In the genomic region with DNA sequence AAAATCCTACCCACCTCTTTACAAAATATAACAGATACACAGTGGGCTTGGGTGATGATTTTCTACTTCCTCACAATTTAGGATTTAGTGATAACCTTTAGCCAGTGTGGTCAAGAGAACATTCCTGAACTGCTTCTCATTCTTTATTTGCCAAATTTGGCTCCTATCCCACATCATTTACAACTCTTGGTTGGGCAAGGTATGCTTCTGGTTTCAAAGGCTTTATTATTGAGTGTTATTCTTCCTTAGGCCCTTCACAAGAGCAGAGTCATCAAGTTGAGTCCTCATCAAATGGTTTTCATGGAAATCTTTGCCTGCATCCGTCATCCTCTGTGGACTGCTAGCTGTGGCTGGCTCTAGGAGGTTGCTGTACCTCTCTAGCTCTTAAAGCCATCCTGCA, we compare ENCODE assay signal across 22 cellular contexts.
DNase-seq lines count a peak whose midpoint lies in the region; ATAC-seq and TF ChIP-seq lines count a peak whose summit lies in the region.
"Had no signal": no experiment of that assay in that cellular context is flagged by ENCODE, and none has a peak within 500 bp of the region (broad histone marks: within the 10 kb centered on the region; RNA-seq: fewer than 3 reads in every experiment).

No MANE protein-coding gene starts in this region.

- in situ Hi-C loops in brain microvascular endothelial cell (cut with HindIII; ENCODE audit: low pct_ligation_motif_present, low sequenced_read_pairs) = no loop called here

- no peak overlapping the region for H3K4me3 Mint-ChIP-seq in CD4-positive, alpha-beta T cell
- H3K4me3 Mint-ChIP-seq: activated B cell treated with CpG ODN at 0.5 μM for 24 hours; activated naive CD8-positive, alpha-beta T cell; activated T-cell treated with anti-CD3 and anti-CD28 coated beads, Interleukin-2, amount 50 U/mL, for 72 hours had no signal

- no peak overlapping the region for H3K27ac ChIP-seq in CD4-positive, alpha-beta T cell (ENCODE audit: low read depth, low read length)
- H3K27ac ChIP-seq in brain microvascular endothelial cell = no peak overlapping the region
- H3K27ac ChIP-seq: HL-60, KMS-11, right atrium auricular region, SJCRH30, tibial nerve had no signal

- intact Hi-C loops in CD4-positive, alpha-beta T cell (cut with DNase I, micrococcal nuclease) = no loop called here

- no peaks in the 10 kb centered on the region for H3K9me3 ChIP-seq in CD4-positive, alpha-beta T cell (ENCODE audit: control insufficient read depth, low read length)
- H3K9me3 ChIP-seq: mucosa of descending colon, right atrium auricular region, SJCRH30, tibial nerve had no signal

- no peak overlapping the region for H3K4me3 ChIP-seq in fibroblast of villous mesenchyme (ENCODE audit: low read depth, low read length)
- H3K4me3 ChIP-seq in brain microvascular endothelial cell (ENCODE audit: low read depth, low read length) = no peak overlapping the region
- H3K4me3 ChIP-seq: mucosa of descending colon, right atrium auricular region, SJCRH30, tibial nerve had no signal

- H3K27ac Mint-ChIP-seq in CD4-positive, alpha-beta T cell = no peak overlapping the region
- H3K27ac Mint-ChIP-seq: activated B cell treated with CpG ODN at 0.5 μM for 24 hours; activated naive CD8-positive, alpha-beta T cell; activated T-cell treated with anti-CD3 and anti-CD28 coated beads, Interleukin-2, amount 50 U/mL, for 72 hours had no signal

- peaks cover 2% of the 10 kb centered on the region for H3K9me3 Mint-ChIP-seq in CD4-positive, alpha-beta T cell
- H3K9me3 Mint-ChIP-seq: activated B cell treated with CpG ODN at 0.5 μM for 24 hours had no signal

- TF ChIP-seq CTCF in fibroblast of villous mesenchyme (IDR thresholded peaks at IDR 0.05; ENCODE audit: insufficient read depth, low read depth, low read length) (no peak), brain microvascular endothelial cell (IDR thresholded peaks at IDR 0.05; ENCODE audit: low read depth, low read length, missing control alignments) (no peak)
- TF ChIP-seq CTCF in CD4-positive, alpha-beta T cell (IDR thresholded peaks at IDR 0.05) = no peak

- no peaks in the 10 kb centered on the region for H3K27me3 ChIP-seq in CD4-positive, alpha-beta T cell (ENCODE audit: control insufficient read depth, insufficient read depth, low read length)
- H3K27me3 ChIP-seq in brain microvascular endothelial cell (replicated peaks) = no peaks in the 10 kb centered on the region
- H3K27me3 ChIP-seq: right atrium auricular region, SJCRH30, tibial nerve had no signal

- no peaks in the 10 kb centered on the region for H3K4me1 Mint-ChIP-seq in CD4-positive, alpha-beta T cell (ENCODE audit: low read depth)
- H3K4me1 Mint-ChIP-seq: activated B cell treated with CpG ODN at 0.5 μM for 24 hours had no signal

- H3K36me3 Mint-ChIP-seq in CD4-positive, alpha-beta T cell (ENCODE audit: low read depth) = no peaks in the 10 kb centered on the region
- H3K36me3 Mint-ChIP-seq: activated naive CD8-positive, alpha-beta T cell had no signal

- POLR2A ChIA-PET in CD4-positive, alpha-beta T cell (lab: Charles Lee) = no interaction called here

- H3K36me3 ChIP-seq in brain microvascular endothelial cell (replicated peaks) = no peaks in the 10 kb centered on the region
- H3K36me3 ChIP-seq: right atrium auricular region, SJCRH30, tibial nerve had no signal

- no peak for ATAC-seq in CD4-positive, alpha-beta T cell (ENCODE audit: poor library complexity)
- no peak for ATAC-seq in HG02571 (IDR thresholded peaks at IDR 0.05; ENCODE audit: unreplicated experiment)
- ATAC-seq: activated T-cell treated with anti-CD3 and anti-CD28 coated beads, Interleukin-2, amount 50 U/mL, for 72 hours; left ventricle myocardium superior; mucosa of descending colon had no signal

- CTCF ChIA-PET in CD4-positive, alpha-beta T cell (lab: Charles Lee) = no interaction called here

- DNase-seq in A172 (ENCODE audit: low spot score) (peak; percentile 83), HCEC 1CT (peak; percentile 7), amniotic epithelial cell (ENCODE audit: low read depth) (peak; percentile 76), fibroblast of villous mesenchyme (ENCODE audit: low read depth) (peak; percentile 38), brain microvascular endothelial cell (no peak), HuH-7 (ENCODE audit: low spot score) (no peak)
- DNase-seq in CD4-positive, alpha-beta T cell = no peak
- DNase-seq: activated B cell treated with CpG ODN at 0.5 μM for 24 hours; activated T-cell treated with anti-CD3 and anti-CD28 coated beads, Interleukin-2, amount 50 U/mL, for 72 hours; left ventricle myocardium superior; mucosa of descending colon; NCI-H1092; NCI-H526; nucleus accumbens; SJCRH30; stimulated activated naive CD4-positive, alpha-beta T cell treated with Interleukin-2 at 50 U/mL for 16 hours had no signal

- H3K27me3 Mint-ChIP-seq in CD4-positive, alpha-beta T cell = no peaks in the 10 kb centered on the region
- H3K27me3 Mint-ChIP-seq: activated B cell treated with CpG ODN at 0.5 μM for 24 hours; activated naive CD8-positive, alpha-beta T cell had no signal

Comparison
In these comparisons a context has a peak if more than half of its experiments do, and no peak if none do; other contexts are left out.
1. DNase-seq: peak in A172 (single experiment), HCEC 1CT (single experiment), amniotic epithelial cell (single experiment) and fibroblast of villous mesenchyme (single experiment); none in CD4-positive, alpha-beta T cell (0 of 10), brain microvascular endothelial cell (single experiment) and HuH-7 (single experiment).